25 cellular contexts compared by ENCODE assay signal in genomic region chr3:47149339-47149933, GRCh38. TPM values are rescaled to one million over a fixed set of nuclear protein-coding genes. Genes with fewer than 3 reads are reported as not detected.
DNase-seq lines count a peak whose midpoint lies in the region; ATAC-seq, FAIRE-seq and TF ChIP-seq lines count a peak whose summit lies in the region.
"Had no signal": no experiment of that assay in that cellular context is flagged by ENCODE, and none has a peak within 500 bp of the region (broad histone marks: within the 10 kb centered on the region; RNA-seq: fewer than 3 reads in every experiment).

No MANE protein-coding gene starts in this region.

- peaks cover 35% of the 10 kb centered on the region for H4K20me1 ChIP-seq in K562 (replicated peaks; ENCODE audit: control insufficient read depth, insufficient read depth, low read length)

- no peak overlapping the region for H2AFZ ChIP-seq in K562 (ENCODE audit: low read depth, low read length)

- H3K36me3 Mint-ChIP-seq in CD4-positive, CD25-positive, alpha-beta regulatory T cell: peaks cover 6% of the 10 kb centered on the region
- peaks cover 0 to 9% (median 6%) of the 10 kb centered on the region in 3 donors for H3K36me3 Mint-ChIP-seq in naive thymus-derived CD8-positive, alpha-beta T cell

- intact Hi-C loops in K562 (cut with micrococcal nuclease): no loop called here
- intact Hi-C loops in pancreas (cut with DNase I): no loop called here

- TF ChIP-seq EP300 in K562 (IDR thresholded peaks at IDR 0.05; ENCODE audit: low read length): no peak

- H3K9me3 Mint-ChIP-seq in CD4-positive, CD25-positive, alpha-beta regulatory T cell: no peaks in the 10 kb centered on the region
- no peaks in the 10 kb centered on the region for H3K9me3 Mint-ChIP-seq in naive thymus-derived CD8-positive, alpha-beta T cell
- H3K9me3 Mint-ChIP-seq: activated T-helper 2 cell treated with anti-CD3 and anti-CD28 coated beads, Interferon-gamma antibody, Interleukin-2, Interleukin-4, amounts not matched to agents 10 μg/mL and 5 μg/mL and 100 μg/mL, durations not matched to agents 14 hours and 24 hours and 36 hours; T-helper 2 cell treated with Interferon-gamma antibody and Interleukin-4, amounts not matched to agents 5 μg/mL and 100 μg/mL, for 36 hours had no signal

- peak in 1 of 3 donors; percentile 23 for DNase-seq in CD4-positive, CD25-positive, alpha-beta regulatory T cell
- no peak for DNase-seq in GM18507 (ENCODE audit: extremely low spot score, insufficient read length, low read depth)
- no peak for DNase-seq in K562 (ENCODE audit: extremely low read depth in 1 of 4, low spot score in 3 of 4)
- DNase-seq in naive thymus-derived CD8-positive, alpha-beta T cell: no peak
- no peak for DNase-seq in pancreas
- no peak for DNase-seq in dedifferentiated amniotic fluid mesenchymal stem cell (ENCODE audit: extremely low spot score)
- no peak for DNase-seq in GM19238 (ENCODE audit: insufficient read length, low spot score)
- DNase-seq: ACHN; activated CD4-positive, alpha-beta T cell treated with anti-CD3 and anti-CD28 coated beads, Interleukin-2, amount 50 U/mL, for 1 hour; cerebellar nuclear complex; GOT3; mammary epithelial cell; NCI-H1092; NCI-H2029 treated with DMSO at 0.1 percent for 48 hours; NCI-H345; NCI-H774; testis; uterus had no signal

- FAIRE-seq in GM18507 (lab: Jason Lieb, UNC): peak; percentile 38
- FAIRE-seq in K562 (lab: Jason Lieb, UNC): no peak
- no peak for FAIRE-seq in pancreas (lab: Jason Lieb, UNC)

- peaks cover 34% of the 10 kb centered on the region for H3K4me1 ChIP-seq in CD4-positive, CD25-positive, alpha-beta regulatory T cell (ENCODE audit: control insufficient read depth, insufficient read depth, low read length, poor library complexity, severe bottlenecking)
- peaks cover 0 to 22% of the 10 kb centered on the region in 2 experiments; a peak in 4 of 5 replicates for H3K4me1 ChIP-seq in K562 (replicated peaks in 1 of 2; ENCODE audit: control insufficient read depth in 2 of 2, insufficient read depth in 2 of 2, low read length in 2 of 2)
- H3K4me1 ChIP-seq in pancreas: peaks cover 9 to 37% (median 12%) of the 10 kb centered on the region in 3 donors
- H3K4me1 ChIP-seq: testis had no signal

- no peak for TF ChIP-seq RAD21 in K562 (CRISPR knock-in tag; conservative IDR thresholded peaks at IDR 0.05 in 1 of 2, IDR thresholded peaks at IDR 0.05 in 1 of 2)

- POLR2A ChIA-PET in K562 (lab: Yijun Ruan, JAX): interaction anchor here (0.6 to 1.4 kb wide), 6 partner anchors 8 to 224 kb away, joined by 3 to 8 read pairs (median 4); partner anchors contain the start of gene SETD2
- POLR2A ChIA-PET in naive thymus-derived CD8-positive, alpha-beta T cell (lab: Charles Lee): interaction anchor here (0.6 to 0.7 kb wide), 3 partner anchors 15 to 1106 kb away, joined by 3 to 7 read pairs (median 4); no protein-coding TSS in a partner anchor

- BruUV-seq in K562 (replicated peaks; lab: Mats Ljungman, UMichigan): no TSS peak

- peak overlapping the region in 2 of 3 donors; percentile 16 to 66 for H3K27ac Mint-ChIP-seq in CD4-positive, CD25-positive, alpha-beta regulatory T cell
- peak overlapping the region in 7 of 10 donors; percentile 4 to 64 (median 30) for H3K27ac Mint-ChIP-seq in naive thymus-derived CD8-positive, alpha-beta T cell
- H3K27ac Mint-ChIP-seq: activated T-helper 2 cell treated with anti-CD3 and anti-CD28 coated beads, Interferon-gamma antibody, Interleukin-2, Interleukin-4, amounts not matched to agents 10 μg/mL and 5 μg/mL and 100 μg/mL, durations not matched to agents 14 hours and 24 hours and 36 hours; T-helper 2 cell treated with Interferon-gamma antibody and Interleukin-4, amounts not matched to agents 5 μg/mL and 100 μg/mL, for 36 hours had no signal

- CTCF ChIA-PET in K562 (lab: Yijun Ruan, JAX; ENCODE audit: low intra/inter-chr PET ratio): no interaction called here

- 34% methylated on average over 2 of the region's 2 CpGs for WGBS in K562 (ENCODE audit: insufficient coverage, low coverage, missing lambda C conversion rate)
- 15 to 23% methylated on average over 2 of the region's 2 CpGs for WGBS in pancreas, 2 donors

- peaks cover 3% of the 10 kb centered on the region for H3K9me1 ChIP-seq in K562 (ENCODE audit: control insufficient read depth, insufficient read depth, low read length)

- H3K27ac ChIP-seq in CD4-positive, CD25-positive, alpha-beta regulatory T cell (ENCODE audit: insufficient read depth, low read length, poor library complexity, severe bottlenecking): no peak overlapping the region
- H3K27ac ChIP-seq in K562 (ENCODE audit: extremely low read depth, low read depth, low read length) (no peak overlapping the region), pancreas (no peak overlapping the region)
- H3K27ac ChIP-seq: BLaER1 treated with 17β-estradiol and CSF1 and Interleukin-3, amounts not matched to agents 10 nM and 100 nM; RWPE1; testis; uterus; VCaP had no signal

- H3K4me2 ChIP-seq in K562 (ENCODE audit: insufficient read depth, low read length): no peak overlapping the region

- ATAC-seq in CD4-positive, CD25-positive, alpha-beta regulatory T cell (ENCODE audit: low read depth in 2 of 2): peak; percentile 50 to 59
- ATAC-seq in K562 (peak; percentile 31), pancreas (no peak), HG03045 (IDR thresholded peaks at IDR 0.05; ENCODE audit: unreplicated experiment) (no peak)
- peak in 1 of 2 donors; percentile 57 for ATAC-seq in naive thymus-derived CD8-positive, alpha-beta T cell
- ATAC-seq: SK-N-SH treated with all-trans-retinoic acid at 6 μM for 48 hours had no signal

- H3K4me1 Mint-ChIP-seq in CD4-positive, CD25-positive, alpha-beta regulatory T cell: peaks cover 32 to 76% (median 51%) of the 10 kb centered on the region in 4 donors
- H3K4me1 Mint-ChIP-seq in naive thymus-derived CD8-positive, alpha-beta T cell: peaks cover 15 to 82% (median 65%) of the 10 kb centered on the region in 4 donors

- H3K36me3 ChIP-seq in CD4-positive, CD25-positive, alpha-beta regulatory T cell (ENCODE audit: control insufficient read depth, insufficient read depth, low read length): no peaks in the 10 kb centered on the region
- H3K36me3 ChIP-seq in K562 (ENCODE audit: control insufficient read depth, insufficient read depth, low read length) (no peaks in the 10 kb centered on the region), pancreas (no peaks in the 10 kb centered on the region)
- H3K36me3 ChIP-seq: uterus had no signal

- no peak overlapping the region for H3K4me3 ChIP-seq in CD4-positive, CD25-positive, alpha-beta regulatory T cell (ENCODE audit: low read depth, low read length)
- H3K4me3 ChIP-seq in K562: no peak overlapping the region
- no peak overlapping the region for H3K4me3 ChIP-seq in pancreas
- H3K4me3 ChIP-seq: BLaER1 treated with 17β-estradiol and CSF1 and Interleukin-3, amounts not matched to agents 10 nM and 100 nM; testis; uterus had no signal

- no peak overlapping the region for H3K9ac ChIP-seq in K562 (ENCODE audit: insufficient read depth in 1 of 2, low read depth in 2 of 2, low read length in 2 of 2)
- H3K9ac ChIP-seq: BLaER1 treated with 17β-estradiol and CSF1 and Interleukin-3, amounts not matched to agents 10 nM and 100 nM had no signal

- in situ Hi-C loops in K562 (cut with MboI): no loop called here

- peak overlapping the region; percentile 10 to 65 (median 22) for H3K4me3 Mint-ChIP-seq in CD4-positive, CD25-positive, alpha-beta regulatory T cell
- H3K4me3 Mint-ChIP-seq in naive thymus-derived CD8-positive, alpha-beta T cell: peak overlapping the region in 7 of 10 donors; percentile 4 to 58 (median 39)
- H3K4me3 Mint-ChIP-seq: T-helper 2 cell treated with Interferon-gamma antibody and Interleukin-4, amounts not matched to agents 5 μg/mL and 100 μg/mL, for 36 hours had no signal

- H3K9me3 ChIP-seq in CD4-positive, CD25-positive, alpha-beta regulatory T cell (ENCODE audit: control insufficient read depth in 2 of 2, low read length in 2 of 2): no peaks in the 10 kb centered on the region
- H3K9me3 ChIP-seq in K562 (replicated peaks; ENCODE audit: control insufficient read depth, insufficient read depth, low read depth, low read length): no peaks in the 10 kb centered on the region
- no peaks in the 10 kb centered on the region for H3K9me3 ChIP-seq in pancreas
- H3K9me3 ChIP-seq: testis, uterus had no signal

- H3K27me3 Mint-ChIP-seq in CD4-positive, CD25-positive, alpha-beta regulatory T cell: no peaks in the 10 kb centered on the region
- H3K27me3 Mint-ChIP-seq in naive thymus-derived CD8-positive, alpha-beta T cell: no peaks in the 10 kb centered on the region

- peaks cover 95% of the 10 kb centered on the region for H3K79me2 ChIP-seq in K562 (ENCODE audit: control insufficient read depth, insufficient read depth, low read length)

- H3K27me3 ChIP-seq in CD4-positive, CD25-positive, alpha-beta regulatory T cell (ENCODE audit: control insufficient read depth, insufficient read depth, low read length): no peaks in the 10 kb centered on the region
- H3K27me3 ChIP-seq in K562 (ENCODE audit: control insufficient read depth in 2 of 2, insufficient read depth in 2 of 2, low read length in 2 of 2): no peaks in the 10 kb centered on the region
- H3K27me3 ChIP-seq in pancreas: no peaks in the 10 kb centered on the region
- H3K27me3 ChIP-seq: BLaER1 treated with 17β-estradiol and CSF1 and Interleukin-3, amounts not matched to agents 10 nM and 100 nM; testis; uterus had no signal

- no peak for TF ChIP-seq POLR2A in K562 (conservative IDR thresholded peaks at IDR 0.05)

- TF ChIP-seq CTCF in K562 (IDR thresholded peaks at IDR 0.05 in 2 of 3, conservative IDR thresholded peaks at IDR 0.05 in 1 of 3; ENCODE audit: insufficient read depth in 2 of 3, low read depth in 1 of 3, low read length in 3 of 3) (no peak), pancreas (IDR thresholded peaks at IDR 0.05) (no peak)

RNA-seq across cellular contexts. Expression of gene SETD2, which starts 14.5 kb away (rescaled TPM):
- total RNA-seq in CD4-positive, CD25-positive, alpha-beta regulatory T cell: 93.7 TPM
- 10 to 100 TPM; 10.4 to 12.3 (median 11.1) TPM for polyA plus RNA-seq in CD4-positive, CD25-positive, alpha-beta regulatory T cell
- 43.5 and 203 TPM in 2 replicates for total RNA-seq in K562 (2011; cell fraction: chromatin; rRNA removed; ENCODE audit: low replicate concordance)
- 27.0 and 45.0 TPM in 2 replicates for total RNA-seq in K562 (2011; cell fraction: nucleolus; rRNA removed)
- total RNA-seq in K562 (2011; cell fraction: nucleoplasm; rRNA removed): 67.0 and 71.2 TPM in 2 replicates
- total RNA-seq in K562 (2014; rRNA removed): 30.0 and 33.6 TPM in 2 replicates
- 43.8 and 47.8 TPM in 2 replicates for total RNA-seq in K562 (2014; rRNA removed; fragmentation: Illumina TruSeq; extraction: Trizol)
- 43.7 and 45.3 TPM in 2 replicates for total RNA-seq in K562 (2015; rRNA removed; fragmentation: Illumina TruSeq; extraction: Trizol)
- total RNA-seq in K562 (2021): 39.3 and 39.5 TPM in 2 replicates
- polyA plus RNA-seq in K562 (2011; rRNA removed): 22.8 and 25.2 TPM in 2 replicates
- polyA plus RNA-seq in K562 (2011; cell fraction: cytosol; rRNA removed): 14.6 and 16.8 TPM in 2 replicates
- 28.4 and 29.7 TPM in 2 replicates for polyA plus RNA-seq in K562 (2011; cell fraction: nucleus; rRNA removed)
- polyA plus RNA-seq in K562 (2012): 25.0 and 27.7 TPM in 2 replicates
- polyA plus RNA-seq in K562 (2014; fragmentation: Illumina TruSeq; extraction: Trizol): 38.6 and 44.0 TPM in 2 replicates
- polyA plus RNA-seq in K562 (2014; fragmentation: Nextera tagmentation; extraction: Ambion mirVana): 10 to 100 TPM in 1 of 2 experiments, 1 to 10 TPM in 1; 8.2 to 11.0 TPM
- 23.0 and 24.6 TPM in 2 replicates for polyA plus RNA-seq in K562 (2014; rRNA removed)
- 86.5 and 93.7 TPM in 2 replicates for polyA minus RNA-seq in K562 (2011; rRNA and poly(A)+ RNA removed)
- 32.7 and 35.5 TPM in 2 replicates for polyA minus RNA-seq in K562 (2011; cell fraction: cytosol; rRNA and poly(A)+ RNA removed)
- 37.7 and 69.1 TPM in 2 replicates for polyA minus RNA-seq in K562 (2011; cell fraction: nucleus; rRNA and poly(A)+ RNA removed)
- total RNA-seq in naive thymus-derived CD8-positive, alpha-beta T cell: 10 to 100 TPM; 77.2 to 85.0 TPM
- 10 to 100 TPM; 11.8 to 23.4 (median 14.3) TPM for polyA plus RNA-seq in naive thymus-derived CD8-positive, alpha-beta T cell
- 10 to 100 TPM; 20.5 to 35.3 (median 22.3) TPM for total RNA-seq in pancreas
- 10 to 100 TPM in 1 of 2 donors, 1 to 10 TPM in 1; 9.6 to 13.8 TPM for polyA plus RNA-seq in pancreas

Comparison
In these comparisons a context has a peak if more than half of its experiments do, and no peak if none do; other contexts are left out.
1. ATAC-seq: peak in CD4-positive, CD25-positive, alpha-beta regulatory T cell (2 of 2) and K562 (single experiment); none in pancreas (0 of 4) and HG03045 (single experiment).